In genomic region chr3:188664795-188665194, GRCh38 we compare ENCODE assay signal across 10 cellular contexts.
DNase-seq lines count a peak whose midpoint lies in the region; ATAC-seq, FAIRE-seq and TF ChIP-seq lines count a peak whose summit lies in the region.
"Had no signal": no experiment of that assay in that cellular context is flagged by ENCODE, and none has a peak within 500 bp of the region (broad histone marks: within the 10 kb centered on the region; RNA-seq: fewer than 3 reads in every experiment).

No MANE protein-coding gene starts in this region.

- no peaks in the 10 kb centered on the region for H3K36me3 ChIP-seq in OCI-LY3 (replicated peaks; ENCODE audit: low read depth, low read length)
- no peaks in the 10 kb centered on the region for H3K36me3 ChIP-seq in endothelial cell of umbilical vein (ENCODE audit: control insufficient read depth in 2 of 2, extremely low read depth in 1 of 2, insufficient read depth in 2 of 2, low read length in 2 of 2)
- H3K36me3 ChIP-seq in hepatocyte (replicated peaks; ENCODE audit: insufficient read depth, low read depth) = no peaks in the 10 kb centered on the region

- H3K79me2 ChIP-seq in OCI-LY3 (ENCODE audit: low read length) = no peaks in the 10 kb centered on the region
- no peaks in the 10 kb centered on the region for H3K79me2 ChIP-seq in endothelial cell of umbilical vein (ENCODE audit: control insufficient read depth, insufficient read depth, low read length)
- peaks cover 15% of the 10 kb centered on the region for H3K79me2 ChIP-seq in hepatocyte

- peak; percentile 8 for FAIRE-seq in endothelial cell of umbilical vein (lab: Jason Lieb, UNC)

- H3K9me1 ChIP-seq in endothelial cell of umbilical vein (replicated peaks; ENCODE audit: control insufficient read depth, extremely low read depth, insufficient read depth, low read length) = no peaks in the 10 kb centered on the region

- TF ChIP-seq CTCF in 22Rv1 (IDR thresholded peaks at IDR 0.05) (peak; percentile 39), GM12864 (IDR thresholded peaks at IDR 0.05; ENCODE audit: low read depth, low read length, missing control alignments) (peak; percentile 32), OCI-LY3 (IDR thresholded peaks at IDR 0.05; ENCODE audit: low read depth, low read length) (peak; percentile 60), endothelial cell of umbilical vein (IDR thresholded peaks at IDR 0.05; ENCODE audit: extremely low read depth in 1 of 2, insufficient read depth in 1 of 2, low read depth in 1 of 2, low read length in 2 of 2) (peak; percentile 29 to 30), hepatocyte (IDR thresholded peaks at IDR 0.05; ENCODE audit: poor library complexity) (no peak)

- whole genome bisulfite sequencing in hepatocyte (ENCODE audit: low lambda C conversion rate, missing lambda C conversion rate) = 74% methylated on average over 3 of the region's 3 CpGs

- POLR2A ChIA-PET in endothelial cell of umbilical vein (lab: Charles Lee) = no interaction called here

- TF ChIP-seq POLR2A in endothelial cell of umbilical vein (IDR thresholded peaks at IDR 0.05; ENCODE audit: low read depth, low read length) = no peak

- no peak overlapping the region for H3K4me3 ChIP-seq in GM12864 (ENCODE audit: low read depth, low read length)
- H3K4me3 ChIP-seq in OCI-LY3 (ENCODE audit: low read length) = no peak overlapping the region
- H3K4me3 ChIP-seq in endothelial cell of umbilical vein (replicated peaks in 1 of 3; ENCODE audit: insufficient read depth in 1 of 3, low read depth in 1 of 3, low read length in 3 of 3) = no peak overlapping the region
- H3K4me3 ChIP-seq in hepatocyte = no peak overlapping the region
- H3K4me3 ChIP-seq: skin epidermis had no signal

- H3K27ac ChIP-seq in 22Rv1 = no peak overlapping the region
- H3K27ac ChIP-seq in OCI-LY3 (ENCODE audit: low read length) = no peak overlapping the region
- no peak overlapping the region for H3K27ac ChIP-seq in endothelial cell of umbilical vein (ENCODE audit: insufficient read depth, low read depth, low read length)
- no peak overlapping the region for H3K27ac ChIP-seq in hepatocyte
- H3K27ac ChIP-seq: KMS-11, skin epidermis had no signal

- H3K27me3 ChIP-seq in OCI-LY3 (ENCODE audit: low read depth, low read length) (no peaks in the 10 kb centered on the region), endothelial cell of umbilical vein (ENCODE audit: control insufficient read depth in 2 of 2, insufficient read depth in 2 of 2, low read length in 2 of 2) (no peaks in the 10 kb centered on the region), hepatocyte (no peaks in the 10 kb centered on the region)

- dilution Hi-C loops in endothelial cell of umbilical vein (cut with MboI; ENCODE audit: extremely low pct_ligation_motif_present, low sequenced_read_pairs) = loop anchor here (25.0 kb wide), 1 partner anchor 927 kb away; the partner anchor contains the start of gene BCL6

- ATAC-seq in HG02938 (IDR thresholded peaks at IDR 0.05; ENCODE audit: unreplicated experiment) = no peak

- H2AFZ ChIP-seq in OCI-LY3 (ENCODE audit: low read depth, low read length) = no peak overlapping the region
- no peak overlapping the region for H2AFZ ChIP-seq in endothelial cell of umbilical vein (ENCODE audit: low read depth, low read length)
- H2AFZ ChIP-seq in hepatocyte = no peak overlapping the region

- intact Hi-C loops in endothelial cell of umbilical vein (cut with micrococcal nuclease) = loop anchor here (2.0 to 5.0 kb wide), 2 partner anchors 288 to 922 kb away; no protein-coding TSS in a partner anchor

- H3K9me3 ChIP-seq in OCI-LY3 (ENCODE audit: insufficient read depth, low read length) = no peaks in the 10 kb centered on the region
- H3K9me3 ChIP-seq in endothelial cell of umbilical vein (replicated peaks; ENCODE audit: control insufficient read depth, insufficient read depth, low read length) = no peaks in the 10 kb centered on the region
- H3K9me3 ChIP-seq in hepatocyte (ENCODE audit: low read depth) = no peaks in the 10 kb centered on the region

- DNase-seq in GM12864 (ENCODE audit: low read depth) (no peak), endothelial cell of umbilical vein (ENCODE audit: low read depth, low spot score) (peak; percentile 18), inferior parietal cortex (ENCODE audit: extremely low spot score) (no peak), activated gamma-delta T cell treated with Interleukin-2 at 50 U/mL for 16 hours (no peak), hepatocyte (ENCODE audit: low spot score) (no peak)

- H4K20me1 ChIP-seq in OCI-LY3 (ENCODE audit: insufficient read depth, low read length) = no peaks in the 10 kb centered on the region
- no peaks in the 10 kb centered on the region for H4K20me1 ChIP-seq in endothelial cell of umbilical vein (replicated peaks; ENCODE audit: control insufficient read depth, extremely low read depth, insufficient read depth, low read length)
- H4K20me1 ChIP-seq in hepatocyte (ENCODE audit: insufficient read depth, poor library complexity, severe bottlenecking) = no peaks in the 10 kb centered on the region

- CTCF ChIA-PET in endothelial cell of umbilical vein (lab: Charles Lee) = interaction anchor here (0.7 to 1.5 kb wide), 9 partner anchors 8 to 926 kb away, joined by 3 to 8 read pairs (median 3); no protein-coding TSS in a partner anchor

- H3K9me2 ChIP-seq in hepatocyte (replicated peaks; ENCODE audit: insufficient read depth) = no peaks in the 10 kb centered on the region

- BruUV-seq in endothelial cell of umbilical vein (replicated peaks; lab: Mats Ljungman, UMichigan) = no TSS peak

- H3K4me1 ChIP-seq in OCI-LY3 (ENCODE audit: low read length) (0 out of 2 replicates have a peak, but pooled peaks cover 6% of the 10 kb centered on the region), endothelial cell of umbilical vein (ENCODE audit: control insufficient read depth, extremely low read depth, insufficient read depth, low read length) (peaks cover 3% of the 10 kb centered on the region), hepatocyte (ENCODE audit: insufficient read depth) (no peaks in the 10 kb centered on the region)

- H3K4me2 ChIP-seq in OCI-LY3 (ENCODE audit: low read length) (no peak overlapping the region), endothelial cell of umbilical vein (ENCODE audit: insufficient read depth, low read length) (no peak overlapping the region), hepatocyte (no peak overlapping the region)
- H3K4me2 ChIP-seq: KMS-11 had no signal

- H3K9ac ChIP-seq in OCI-LY3 (ENCODE audit: low read length) (no peak overlapping the region), endothelial cell of umbilical vein (replicated peaks; ENCODE audit: extremely low read depth, insufficient read depth, low read length) (no peak overlapping the region)
- H3K9ac ChIP-seq: KMS-11 had no signal

TF ChIP-seq in endothelial cell of umbilical vein, 7 proteins besides CTCF, POLR2A, EP300 and RAD21:
- TF ChIP-seq MAX (IDR thresholded peaks at IDR 0.05; ENCODE audit: insufficient read depth, insufficient read length) (no peak), MYC (IDR thresholded peaks at IDR 0.05; ENCODE audit: low read depth, low read length) (no peak), FOS (IDR thresholded peaks at IDR 0.05; ENCODE audit: borderline replicate concordance, insufficient read depth, low read length) (no peak), JUN (IDR thresholded peaks at IDR 0.05; ENCODE audit: borderline replicate concordance, insufficient read depth, insufficient read length, low read depth) (no peak), POLR2AphosphoS5 (IDR thresholded peaks at IDR 0.05; ENCODE audit: insufficient read depth, low read depth, low read length) (no peak), EZH2 (IDR thresholded peaks at IDR 0.05; ENCODE audit: borderline replicate concordance, low read depth, low read length, severe bottlenecking) (no peak), GATA2 (IDR thresholded peaks at IDR 0.05; ENCODE audit: insufficient read depth, insufficient read length, low read depth, low read length) (no peak)
TF ChIP-seq in endothelial cell of umbilical vein: peak in this region for 0.
